Comparison of ENCODE assay signal across 17 cellular contexts in the genomic region with DNA sequence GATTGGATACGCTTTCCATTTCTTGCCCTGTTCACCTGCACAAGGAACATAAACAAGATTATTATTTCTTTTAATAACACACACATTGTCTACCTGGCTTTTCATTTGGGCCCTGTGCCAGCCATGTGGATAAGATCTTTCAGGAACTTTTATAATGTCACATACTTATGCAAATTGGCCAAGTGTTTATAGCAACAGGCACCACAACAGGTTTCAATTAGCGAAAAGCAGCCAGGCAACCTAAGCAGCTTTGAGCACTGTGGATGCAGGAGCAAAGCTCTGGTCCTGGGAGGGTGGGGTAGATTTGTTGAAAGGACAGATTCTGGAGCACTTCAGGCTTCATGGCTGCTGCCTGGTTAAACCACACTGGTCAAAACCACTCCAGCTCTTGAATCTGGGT.
DNase-seq lines count a peak whose midpoint lies in the region; ATAC-seq, FAIRE-seq and TF ChIP-seq lines count a peak whose summit lies in the region.
"Had no signal": no experiment of that assay in that cellular context is flagged by ENCODE, and none has a peak within 500 bp of the region (broad histone marks: within the 10 kb centered on the region; RNA-seq: fewer than 3 reads in every experiment).

No MANE protein-coding gene starts in this region.

- H3K27ac Mint-ChIP-seq in nephron: peak overlapping the region; percentile 20 to 81 (median 57)
- H3K27ac Mint-ChIP-seq in activated CD4-positive, alpha-beta memory T cell treated with anti-CD3 and anti-CD28 coated beads for 36 hours: no peak overlapping the region
- H3K27ac Mint-ChIP-seq: activated naive CD4-positive, alpha-beta T cell treated with anti-CD3 and anti-CD28 coated beads, Interleukin-2, amount 50 U/mL, for 24 hours; B cell; stimulated activated memory B cell treated with anti-CD40 and anti-IgM and Interleukin-4, amounts not matched to agents 10 μg/mL and 1 μg/mL and 100 μg/mL, for 72 hours; T-helper 2 cell treated with Interferon-gamma antibody and Interleukin-4, amounts not matched to agents 5 μg/mL and 100 μg/mL, for 36 hours had no signal

- ATAC-seq in GM18505 (IDR thresholded peaks at IDR 0.05; ENCODE audit: unreplicated experiment): no peak
- ATAC-seq: stimulated activated memory B cell treated with anti-CD40 and anti-IgM and Interleukin-4, amounts not matched to agents 10 μg/mL and 1 μg/mL and 100 μg/mL, for 72 hours had no signal

- peaks cover 11% of the 10 kb centered on the region for H3K4me1 Mint-ChIP-seq in nephron
- H3K4me1 Mint-ChIP-seq in activated CD4-positive, alpha-beta memory T cell treated with anti-CD3 and anti-CD28 coated beads for 36 hours (ENCODE audit: low read depth): no peaks in the 10 kb centered on the region
- H3K4me1 Mint-ChIP-seq: activated naive CD4-positive, alpha-beta T cell treated with anti-CD3 and anti-CD28 coated beads, Interleukin-2, amount 50 U/mL, for 24 hours; B cell; stimulated activated memory B cell treated with anti-CD40 and anti-IgM and Interleukin-4, amounts not matched to agents 10 μg/mL and 1 μg/mL and 100 μg/mL, for 72 hours had no signal

- no peak overlapping the region for H3K4me3 ChIP-seq in bronchial epithelial cell (ENCODE audit: low read depth, low read length)
- H3K4me3 ChIP-seq: skin epidermis had no signal

- TF ChIP-seq POLR2A in GM18505 (IDR thresholded peaks at IDR 0.05; ENCODE audit: borderline replicate concordance, extremely low read depth, insufficient read depth, insufficient read length): no peak

- H3K27me3 ChIP-seq in bronchial epithelial cell (ENCODE audit: control insufficient read depth, insufficient read depth, low read length): no peaks in the 10 kb centered on the region

- H3K36me3 Mint-ChIP-seq in nephron (ENCODE audit: low read depth): no peaks in the 10 kb centered on the region
- H3K36me3 Mint-ChIP-seq in activated CD4-positive, alpha-beta memory T cell treated with anti-CD3 and anti-CD28 coated beads for 36 hours: no peaks in the 10 kb centered on the region
- H3K36me3 Mint-ChIP-seq: stimulated activated memory B cell treated with anti-CD40 and anti-IgM and Interleukin-4, amounts not matched to agents 10 μg/mL and 1 μg/mL and 100 μg/mL, for 72 hours had no signal

- FAIRE-seq in bronchial epithelial cell (lab: Jason Lieb, UNC): no peak

- CTCF ChIA-PET in activated CD4-positive, alpha-beta memory T cell treated with anti-CD3 and anti-CD28 coated beads for 36 hours (lab: Charles Lee): no interaction called here

- H3K4me3 Mint-ChIP-seq in nephron: no peak overlapping the region
- no peak overlapping the region for H3K4me3 Mint-ChIP-seq in activated CD4-positive, alpha-beta memory T cell treated with anti-CD3 and anti-CD28 coated beads for 36 hours
- H3K4me3 Mint-ChIP-seq: activated naive CD4-positive, alpha-beta T cell treated with anti-CD3 and anti-CD28 coated beads, Interleukin-2, amount 50 U/mL, for 24 hours; B cell; stimulated activated memory B cell treated with anti-CD40 and anti-IgM and Interleukin-4, amounts not matched to agents 10 μg/mL and 1 μg/mL and 100 μg/mL, for 72 hours; T-helper 2 cell treated with Interferon-gamma antibody and Interleukin-4, amounts not matched to agents 5 μg/mL and 100 μg/mL, for 36 hours had no signal

- H3K36me3 ChIP-seq in bronchial epithelial cell (ENCODE audit: control insufficient read depth, insufficient read depth, low read length): no peaks in the 10 kb centered on the region

- POLR2A ChIA-PET in activated CD4-positive, alpha-beta memory T cell treated with anti-CD3 and anti-CD28 coated beads for 36 hours (lab: Charles Lee): no interaction called here

- peak; percentile 73 for DNase-seq in ELF-1 (ENCODE audit: low read depth, low spot score)
- DNase-seq in NCI-H1105 (lab: John Stamatoyannopoulos, UW): peak; percentile 98
- peak; percentile 30 for DNase-seq in bronchial epithelial cell (ENCODE audit: low read depth)
- DNase-seq in activated CD4-positive, alpha-beta memory T cell treated with anti-CD3 and anti-CD28 coated beads for 36 hours: no peak
- no peak for DNase-seq in SW 1271 (lab: John Stamatoyannopoulos, UW)
- DNase-seq: activated T-cell treated with anti-CD3 and anti-CD28 coated beads for 4 hours; effector CD4-positive, alpha-beta T cell; foreskin fibroblast; NCI-H69; Right ventricle myocardium superior had no signal

- TF ChIP-seq CTCF in bronchial epithelial cell (IDR thresholded peaks at IDR 0.05; ENCODE audit: insufficient read depth, low read length, severe bottlenecking) (no peak), nephron (IDR thresholded peaks at IDR 0.05; ENCODE audit: unreplicated experiment in 3 of 3) (no peak)

- intact Hi-C loops in activated CD4-positive, alpha-beta memory T cell treated with anti-CD3 and anti-CD28 coated beads for 36 hours (cut with micrococcal nuclease): no loop called here

- peaks cover 7% of the 10 kb centered on the region for H3K27me3 Mint-ChIP-seq in nephron (ENCODE audit: low read depth)
- H3K27me3 Mint-ChIP-seq in activated CD4-positive, alpha-beta memory T cell treated with anti-CD3 and anti-CD28 coated beads for 36 hours: peaks cover 8% of the 10 kb centered on the region

- peaks cover 8% of the 10 kb centered on the region for H3K9me3 Mint-ChIP-seq in nephron
- H3K9me3 Mint-ChIP-seq in activated CD4-positive, alpha-beta memory T cell treated with anti-CD3 and anti-CD28 coated beads for 36 hours: peaks cover 4% of the 10 kb centered on the region
- H3K9me3 Mint-ChIP-seq: activated naive CD4-positive, alpha-beta T cell treated with anti-CD3 and anti-CD28 coated beads, Interleukin-2, amount 50 U/mL, for 24 hours; stimulated activated memory B cell treated with anti-CD40 and anti-IgM and Interleukin-4, amounts not matched to agents 10 μg/mL and 1 μg/mL and 100 μg/mL, for 72 hours had no signal

Comparison
In these comparisons a context has a peak if more than half of its experiments do, and no peak if none do; other contexts are left out.
1. DNase-seq: peak in ELF-1 (single experiment), NCI-H1105 (single experiment) and bronchial epithelial cell (single experiment); none in activated CD4-positive, alpha-beta memory T cell treated with anti-CD3 and anti-CD28 coated beads for 36 hours (single experiment) and SW 1271 (0 of 2).